ENCODE assay signal across 8 cellular contexts in the genomic region with DNA sequence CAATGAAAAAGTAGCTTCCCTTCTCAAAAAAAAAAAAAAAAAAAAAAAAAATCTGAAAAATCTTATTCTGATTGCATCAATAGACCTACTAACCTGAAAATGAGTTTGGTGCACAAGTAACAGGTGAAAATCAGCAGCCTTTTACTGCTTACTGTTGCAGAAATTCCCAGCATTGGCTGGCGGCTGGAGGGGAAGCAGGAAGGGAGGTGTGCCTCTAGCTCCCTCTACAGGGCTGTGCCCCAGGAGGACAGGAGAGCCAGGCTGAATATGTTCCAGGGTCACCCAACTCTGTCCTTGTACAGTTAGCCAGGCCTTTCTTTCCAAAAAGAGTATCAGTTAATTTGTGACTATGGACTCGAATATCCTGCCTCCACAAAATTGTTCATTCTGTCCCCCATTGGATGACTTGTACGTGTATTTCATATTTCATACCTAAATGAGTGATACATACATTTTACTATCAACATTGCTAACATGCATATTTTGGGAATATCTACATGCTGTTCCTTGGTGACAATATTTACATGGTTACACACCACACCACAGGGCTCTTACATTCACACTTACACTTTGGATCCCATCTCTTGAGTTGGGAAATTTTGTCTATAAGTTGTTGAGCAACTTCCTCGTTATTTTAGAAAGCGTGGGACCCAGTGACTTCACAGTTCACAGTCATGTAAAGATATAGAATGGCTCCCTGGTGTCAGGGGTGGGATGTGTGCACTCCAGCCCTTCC.
A peak's percentile ranks its signal among the peaks of the same experiment; 100 is the strongest.
DNase-seq lines count a peak whose midpoint lies in the region; ATAC-seq and TF ChIP-seq lines count a peak whose summit lies in the region.

No MANE protein-coding gene starts in this region.

- peaks cover 14% of the 10 kb centered on the region for H3K4me1 Mint-ChIP-seq in activated T-helper 2 cell treated with anti-CD3 and anti-CD28 coated beads, Interferon-gamma antibody, Interleukin-2, Interleukin-4, amounts not matched to agents 10 μg/mL and 5 μg/mL and 100 μg/mL, durations not matched to agents 14 hours and 24 hours and 36 hours (ENCODE audit: low read depth)

- H3K4me1 ChIP-seq in OCI-LY7 (ENCODE audit: insufficient read depth, low read length, poor library complexity, severe bottlenecking) (no peaks in the 10 kb centered on the region), ovary (ENCODE audit: insufficient read depth) (peaks cover 9% of the 10 kb centered on the region)

- H3K27ac ChIP-seq in OCI-LY7 (ENCODE audit: low read depth, low read length, poor library complexity, severe bottlenecking) (no peak overlapping the region), ovary (peak overlapping the region in 1 of 2 donors; percentile 35)

- H3K27ac Mint-ChIP-seq in activated T-helper 2 cell treated with anti-CD3 and anti-CD28 coated beads, Interferon-gamma antibody, Interleukin-2, Interleukin-4, amounts not matched to agents 10 μg/mL and 5 μg/mL and 100 μg/mL, durations not matched to agents 14 hours and 24 hours and 36 hours: no peak overlapping the region

- POLR2A ChIA-PET in OCI-LY7 (lab: Charles Lee): interaction anchor here (0.6 to 1.3 kb wide), 5 partner anchors 40 to 1498 kb away, joined by 3 to 8 read pairs (median 3); no protein-coding TSS in a partner anchor

- peaks cover 30% of the 10 kb centered on the region for H3K27me3 Mint-ChIP-seq in activated T-helper 2 cell treated with anti-CD3 and anti-CD28 coated beads, Interferon-gamma antibody, Interleukin-2, Interleukin-4, amounts not matched to agents 10 μg/mL and 5 μg/mL and 100 μg/mL, durations not matched to agents 14 hours and 24 hours and 36 hours (ENCODE audit: low read depth)

- DNase-seq in DMS53 (lab: John Stamatoyannopoulos, UW) (peak; percentile 86), OCI-LY7 (ENCODE audit: low spot score) (peak; percentile 40), glomerular visceral epithelial cell (ENCODE audit: extremely low spot score) (peak; percentile 77), ovary (peak; percentile 70 to 83 (median 80)), ureter (ENCODE audit: low spot score) (peak; percentile 82)
- DNase-seq in activated T-helper 2 cell treated with anti-CD3 and anti-CD28 coated beads, Interferon-gamma antibody, Interleukin-2, Interleukin-4, amounts not matched to agents 10 μg/mL and 5 μg/mL and 100 μg/mL, durations not matched to agents 14 hours and 24 hours and 36 hours (ENCODE audit: low spot score): peak; percentile 24

- ATAC-seq in HG02870 (IDR thresholded peaks at IDR 0.05; ENCODE audit: unreplicated experiment) (peak; percentile 50), GM21786 (IDR thresholded peaks at IDR 0.05; ENCODE audit: unreplicated experiment) (no peak)

- H3K9me3 ChIP-seq in OCI-LY7 (ENCODE audit: low read length) (no peaks in the 10 kb centered on the region), ovary (no peaks in the 10 kb centered on the region)

- TF ChIP-seq EP300 in ovary (IDR thresholded peaks at IDR 0.05): no peak

- no peak overlapping the region for H3K4me3 ChIP-seq in OCI-LY7 (ENCODE audit: low read depth, low read length, poor library complexity, severe bottlenecking)
- no peak overlapping the region for H3K4me3 ChIP-seq in ovary

- H3K36me3 ChIP-seq in OCI-LY7 (ENCODE audit: insufficient read depth, low read length) (no peaks in the 10 kb centered on the region), ovary (no peaks in the 10 kb centered on the region)

- no TSS peak for BruUV-seq in OCI-LY7 (replicated peaks; lab: Mats Ljungman, UMichigan)

- H3K9me3 Mint-ChIP-seq in activated T-helper 2 cell treated with anti-CD3 and anti-CD28 coated beads, Interferon-gamma antibody, Interleukin-2, Interleukin-4, amounts not matched to agents 10 μg/mL and 5 μg/mL and 100 μg/mL, durations not matched to agents 14 hours and 24 hours and 36 hours: no peaks in the 10 kb centered on the region

- no peak for TF ChIP-seq POLR2A in ovary (IDR thresholded peaks at IDR 0.05)

- WGBS in ovary, 3 donors: 19 to 25% (median 21%) methylated on average over 5 of the region's 5 CpGs

- no peaks in the 10 kb centered on the region for H4K20me1 ChIP-seq in OCI-LY7 (ENCODE audit: insufficient read depth, low read length)

- no peaks in the 10 kb centered on the region for H3K36me3 Mint-ChIP-seq in activated T-helper 2 cell treated with anti-CD3 and anti-CD28 coated beads, Interferon-gamma antibody, Interleukin-2, Interleukin-4, amounts not matched to agents 10 μg/mL and 5 μg/mL and 100 μg/mL, durations not matched to agents 14 hours and 24 hours and 36 hours (ENCODE audit: low read depth)

- no peak overlapping the region for H2AFZ ChIP-seq in OCI-LY7 (ENCODE audit: low read length)

- no peaks in the 10 kb centered on the region for H3K9me2 ChIP-seq in OCI-LY7 (ENCODE audit: insufficient read depth, low read length)

- intact Hi-C loops in OCI-LY7 (cut with micrococcal nuclease; ENCODE audit: unreplicated experiment): loop anchor here (1.0 kb wide), 1 partner anchor 127 kb away; no protein-coding TSS in a partner anchor
- intact Hi-C loops in activated T-helper 2 cell treated with anti-CD3 and anti-CD28 coated beads, Interferon-gamma antibody, Interleukin-2, Interleukin-4, amounts not matched to agents 10 μg/mL and 5 μg/mL and 100 μg/mL, durations not matched to agents 14 hours and 24 hours and 36 hours (cut with micrococcal nuclease): loop anchor here (2.0 kb wide), 2 partner anchors 81 to 127 kb away; no protein-coding TSS in a partner anchor
- intact Hi-C loops in ovary (cut with DNase I): loop anchor here (1.0 to 10.0 kb wide), 4 partner anchors 81 to 127 kb away; partner anchors contain the start of gene SAMD4A (in 1 of the 4)

- no peak overlapping the region for H3K4me3 Mint-ChIP-seq in activated T-helper 2 cell treated with anti-CD3 and anti-CD28 coated beads, Interferon-gamma antibody, Interleukin-2, Interleukin-4, amounts not matched to agents 10 μg/mL and 5 μg/mL and 100 μg/mL, durations not matched to agents 14 hours and 24 hours and 36 hours (ENCODE audit: low read depth)

- H3K79me2 ChIP-seq in OCI-LY7 (ENCODE audit: insufficient read depth, low read depth, low read length): no peaks in the 10 kb centered on the region

- no peak overlapping the region for H3K4me2 ChIP-seq in OCI-LY7 (ENCODE audit: low read length)

- peak; percentile 82 for TF ChIP-seq CTCF in OCI-LY7 (conservative IDR thresholded peaks at IDR 0.05; ENCODE audit: low read length)
- TF ChIP-seq CTCF in ovary (IDR thresholded peaks at IDR 0.05): peak; percentile 69 to 80 (median 75)

- no peaks in the 10 kb centered on the region for H3K27me3 ChIP-seq in ovary

- CTCF ChIA-PET in OCI-LY7 (lab: Charles Lee; ENCODE audit: unreplicated experiment): no interaction called here

Comparison
In these comparisons a context has a peak if more than half of its experiments do, and no peak if none do; other contexts are left out.
1. DNase-seq: peak in every context shown above with its lines; median percentile 86 in DMS53; 82 in ureter; 80 in ovary; 77 in glomerular visceral epithelial cell; 40 in OCI-LY7; 24 in activated T-helper 2 cell treated with anti-CD3 and anti-CD28 coated beads, Interferon-gamma antibody, Interleukin-2, Interleukin-4, amounts not matched to agents 10 μg/mL and 5 μg/mL and 100 μg/mL, durations not matched to agents 14 hours and 24 hours and 36 hours.